8 cellular contexts compared by ENCODE assay signal in genomic region chr1:160206421-160207117, GRCh38. TPM values are rescaled to one million over a fixed set of nuclear protein-coding genes. Genes with fewer than 3 reads are reported as not detected.
DNase-seq lines count a peak whose midpoint lies in the region; ATAC-seq, FAIRE-seq and TF ChIP-seq lines count a peak whose summit lies in the region.

No MANE protein-coding gene starts in this region.

- DNase-seq in heart right ventricle (no peak), Right ventricle myocardium superior (no peak), RCC 7860 (ENCODE audit: low spot score) (peak; percentile 85), NCI-H1092 treated with DMSO at 0.1 percent for 48 hours (lab: John Stamatoyannopoulos, UW) (no peak)
- no peak for DNase-seq in effector memory CD4-positive, alpha-beta T cell
- DNase-seq in naive thymus-derived CD4-positive, alpha-beta T cell = no peak
- DNase-seq in central memory CD4-positive, alpha-beta T cell = no peak

- ATAC-seq in heart right ventricle = no peak
- ATAC-seq in Right ventricle myocardium superior (ENCODE audit: poor library complexity) = no peak
- no peak for ATAC-seq in naive thymus-derived CD4-positive, alpha-beta T cell
- no peak for ATAC-seq in HG03571 (IDR thresholded peaks at IDR 0.05; ENCODE audit: unreplicated experiment)

- peak overlapping the region; percentile 58 to 88 (median 83) for H3K27ac Mint-ChIP-seq in naive thymus-derived CD4-positive, alpha-beta T cell

- no peaks in the 10 kb centered on the region for H3K27me3 Mint-ChIP-seq in naive thymus-derived CD4-positive, alpha-beta T cell

- FAIRE-seq in RCC 7860 (lab: Jason Lieb, UNC) = peak; percentile 88

- WGBS in heart right ventricle, 2 donors = 47 to 48% methylated on average over 9 of the region's 9 CpGs

- peaks cover 0 to 1% (median 0%) of the 10 kb centered on the region in 11 donors for H3K9me3 Mint-ChIP-seq in naive thymus-derived CD4-positive, alpha-beta T cell

- H3K4me3 Mint-ChIP-seq in naive thymus-derived CD4-positive, alpha-beta T cell = peak overlapping the region; percentile 77 to 94 (median 86)

- POLR2A ChIA-PET in naive thymus-derived CD4-positive, alpha-beta T cell (lab: Charles Lee) = interaction anchor here (2.8 kb wide), 1 partner anchor 56 kb away, joined by 11 read pairs; the partner anchor contains the start of gene DCAF8

- H3K4me3 ChIP-seq in heart right ventricle = peak overlapping the region in 9 of 10 donors; percentile 75 to 98 (median 90)
- no peak overlapping the region for H3K4me3 ChIP-seq in effector memory CD4-positive, alpha-beta T cell (ENCODE audit: insufficient read depth, low read depth, low read length, poor library complexity, severe bottlenecking)
- peak overlapping the region; percentile 77 for H3K4me3 ChIP-seq in naive thymus-derived CD4-positive, alpha-beta T cell (ENCODE audit: low read length)

- H3K4me1 Mint-ChIP-seq in naive thymus-derived CD4-positive, alpha-beta T cell = peaks cover 31 to 50% (median 37%) of the 10 kb centered on the region in 7 donors

- no peaks in the 10 kb centered on the region for H3K9me3 ChIP-seq in heart right ventricle
- H3K9me3 ChIP-seq in effector memory CD4-positive, alpha-beta T cell (ENCODE audit: control insufficient read depth, low read length) = no peaks in the 10 kb centered on the region
- no peaks in the 10 kb centered on the region for H3K9me3 ChIP-seq in naive thymus-derived CD4-positive, alpha-beta T cell (ENCODE audit: control insufficient read depth in 2 of 3, low read length in 3 of 3)

- peak overlapping the region; percentile 73 to 98 (median 96) for H3K27ac ChIP-seq in heart right ventricle
- H3K27ac ChIP-seq in effector memory CD4-positive, alpha-beta T cell (ENCODE audit: insufficient read depth, low read length, poor library complexity, severe bottlenecking) = peak overlapping the region; percentile 71
- peak overlapping the region; percentile 74 for H3K27ac ChIP-seq in naive thymus-derived CD4-positive, alpha-beta T cell (ENCODE audit: low read depth, low read length)

- CTCF ChIA-PET in naive thymus-derived CD4-positive, alpha-beta T cell (lab: Charles Lee) = interaction anchor here (1.1 to 1.3 kb wide), 2 partner anchors 14 to 46 kb away, joined by 3 to 4 read pairs; no protein-coding TSS in a partner anchor

- H3K36me3 ChIP-seq in heart right ventricle = peaks cover 0 to 50% (median 5%) of the 10 kb centered on the region in 9 donors
- no peaks in the 10 kb centered on the region for H3K36me3 ChIP-seq in effector memory CD4-positive, alpha-beta T cell (ENCODE audit: control insufficient read depth, insufficient read depth, low read length)
- peaks cover 0 to 20% (median 0%) of the 10 kb centered on the region in 3 experiments for H3K36me3 ChIP-seq in naive thymus-derived CD4-positive, alpha-beta T cell (ENCODE audit: control insufficient read depth in 2 of 3, insufficient read depth in 3 of 3, low read length in 3 of 3)

- TF ChIP-seq CTCF in heart right ventricle (IDR thresholded peaks at IDR 0.05) = no peak

- H3K4me1 ChIP-seq in heart right ventricle = peaks cover 46 to 66% (median 61%) of the 10 kb centered on the region in 9 donors
- peaks cover 12% of the 10 kb centered on the region for H3K4me1 ChIP-seq in effector memory CD4-positive, alpha-beta T cell (ENCODE audit: control insufficient read depth, insufficient read depth, low read length, poor library complexity, severe bottlenecking)
- peaks cover 12 to 16% of the 10 kb centered on the region in 2 donors for H3K4me1 ChIP-seq in naive thymus-derived CD4-positive, alpha-beta T cell (ENCODE audit: control insufficient read depth in 2 of 2, insufficient read depth in 2 of 2, low read length in 2 of 2)

- H3K27me3 ChIP-seq in heart right ventricle = no peaks in the 10 kb centered on the region
- H3K27me3 ChIP-seq in effector memory CD4-positive, alpha-beta T cell (replicated peaks; ENCODE audit: control insufficient read depth, insufficient read depth, low read length, poor library complexity, severe bottlenecking) = no peaks in the 10 kb centered on the region
- no peaks in the 10 kb centered on the region for H3K27me3 ChIP-seq in naive thymus-derived CD4-positive, alpha-beta T cell (ENCODE audit: control insufficient read depth in 2 of 2, insufficient read depth in 2 of 2, low read length in 2 of 2)

- intact Hi-C loops in heart right ventricle (cut with DNase I) = loop anchor here in 1 of 10 donors (5.0 kb wide), 2 partner anchors 56 to 104 kb away; partner anchors contain the start of gene DCAF8
- intact Hi-C loops in Right ventricle myocardium superior (cut with DNase I) = no loop called here
- intact Hi-C loops in naive thymus-derived CD4-positive, alpha-beta T cell (cut with micrococcal nuclease) = loop anchor here in 1 of 2 donors (2.0 to 5.0 kb wide), 2 partner anchors 54 to 81 kb away; partner anchors contain the start of gene PEX19

- H3K36me3 Mint-ChIP-seq in naive thymus-derived CD4-positive, alpha-beta T cell = peaks cover 0 to 5% (median 0%) of the 10 kb centered on the region in 5 donors

RNA-seq across cellular contexts. Expression of gene PEA15, which starts 1.4 kb away (rescaled TPM):
- total RNA-seq in heart right ventricle (100 to 1,000 TPM; 213 to 451 (median 271) TPM), Right ventricle myocardium superior (225 TPM)
- 100 to 1,000 TPM; 244 to 536 TPM for polyA plus RNA-seq in heart right ventricle
- total RNA-seq in naive thymus-derived CD4-positive, alpha-beta T cell = 10 to 100 TPM; 11.5 to 38.6 (median 13.4) TPM
- polyA plus RNA-seq in naive thymus-derived CD4-positive, alpha-beta T cell = 1 to 10 TPM; 4.7 TPM

RNA-seq across cellular contexts. Expression of gene CASQ1, which starts 16.2 kb away (rescaled TPM):
- total RNA-seq in heart right ventricle = 10 to 100 TPM; 17.5 to 68.9 (median 45.4) TPM
- 10 to 100 TPM; 27.4 to 39.3 TPM for polyA plus RNA-seq in heart right ventricle
- 12.6 TPM for total RNA-seq in Right ventricle myocardium superior
- 1 to 10 TPM in 1 of 5 experiments, not detected in 4; 1.1 TPM for total RNA-seq in naive thymus-derived CD4-positive, alpha-beta T cell
- not detected for polyA plus RNA-seq in naive thymus-derived CD4-positive, alpha-beta T cell

RNA-seq across cellular contexts. Expression of gene ATP1A4, which starts 55.2 kb away (rescaled TPM):
- total RNA-seq in heart right ventricle (1 to 10 TPM in 1 of 10 donors, under 1 TPM in 4, not detected in 5; 0.14 to 1.5 (median 0.50) TPM), Right ventricle myocardium superior (0.40 TPM)
- polyA plus RNA-seq in heart right ventricle = under 1 TPM; 0.04 to 0.29 TPM
- total RNA-seq in naive thymus-derived CD4-positive, alpha-beta T cell = under 1 TPM in 1 of 5 experiments, not detected in 4; 0.71 TPM
- not detected for polyA plus RNA-seq in naive thymus-derived CD4-positive, alpha-beta T cell

RNA-seq across cellular contexts. Expression of gene DCAF8, which starts 55.8 kb away (rescaled TPM):
- total RNA-seq in heart right ventricle (100 to 1,000 TPM; 122 to 171 (median 154) TPM), Right ventricle myocardium superior (146 TPM)
- polyA plus RNA-seq in heart right ventricle = 100 to 1,000 TPM in 1 of 2 donors, 10 to 100 TPM in 1; 47.1 to 101 TPM
- 100 to 1,000 TPM; 115 to 226 (median 176) TPM for total RNA-seq in naive thymus-derived CD4-positive, alpha-beta T cell
- polyA plus RNA-seq in naive thymus-derived CD4-positive, alpha-beta T cell = 10 to 100 TPM; 45.6 to 49.8 TPM
